ENCODE assay signal across 22 cellular contexts in genomic region chr2:219482674-219483405, GRCh38. TPM values are rescaled to one million over a fixed set of nuclear protein-coding genes. Genes with fewer than 3 reads are reported as not detected.
"Had no signal": no experiment of that assay in that cellular context is flagged by ENCODE, and none has a peak within 500 bp of the region (broad histone marks: within the 10 kb centered on the region; RNA-seq: fewer than 3 reads in every experiment).

No MANE protein-coding gene starts in this region.

- H3K27ac Mint-ChIP-seq: activated CD4-positive, alpha-beta memory T cell treated with anti-CD3 and anti-CD28 coated beads, Interleukin-2, amount 10 ng/mL, durations not matched to agents 7 days and 5 days; activated CD4-positive, alpha-beta T cell treated with anti-CD3 and anti-CD28 coated beads, Interleukin-2, amount 10 ng/mL, durations not matched to agents 24 days and 14 days; activated naive CD8-positive, alpha-beta T cell treated with anti-CD3 and anti-CD28 coated beads, Interleukin-2, amount 50 U/mL, for 24 hours had no signal

- H3K36me3 ChIP-seq: lower lobe of right lung, spleen, tibial nerve had no signal

- H3K27ac ChIP-seq: lower lobe of right lung, spleen, tibial nerve had no signal

- H3K4me1 Mint-ChIP-seq: activated CD4-positive, alpha-beta memory T cell treated with anti-CD3 and anti-CD28 coated beads, Interleukin-2, amount 10 ng/mL, durations not matched to agents 7 days and 5 days; activated CD4-positive, alpha-beta T cell treated with anti-CD3 and anti-CD28 coated beads, Interleukin-2, amount 10 ng/mL, durations not matched to agents 24 days and 14 days; central memory CD8-positive, alpha-beta T cell; neural crest cell had no signal

- DNase-seq: activated CD4-positive, alpha-beta memory T cell treated with anti-CD3 and anti-CD28 coated beads, Interleukin-2, amount 10 ng/mL, durations not matched to agents 7 days and 5 days; activated CD4-positive, alpha-beta T cell treated with anti-CD3 and anti-CD28 coated beads, Interleukin-2, amount 10 ng/mL, durations not matched to agents 24 days and 14 days; activated gamma-delta T cell; activated naive CD4-positive, alpha-beta T cell treated with anti-CD3 and anti-CD28 coated beads, Interleukin-2, amount 50 U/mL, for 16 hours; activated naive CD8-positive, alpha-beta T cell treated with anti-CD3 and anti-CD28 coated beads, Interleukin-2, amount 50 U/mL, for 24 hours; effector memory CD4-positive, alpha-beta T cell; heart left ventricle; lower lobe of right lung; naive thymus-derived CD4-positive, alpha-beta T cell; spleen; stimulated activated CD4-positive, alpha-beta T cell treated with anti-CD3 and anti-CD28 coated beads, Interleukin-4, amount 100 ng/mL, for 1 hour; stimulated activated naive CD4-positive, alpha-beta T cell; substantia nigra had no signal

- ATAC-seq: activated CD4-positive, CD25-positive, alpha-beta regulatory T cell treated with anti-CD3 and anti-CD28 coated beads, Interleukin-2, amount 50 U/mL, for 24 hours; activated naive CD8-positive, alpha-beta T cell treated with anti-CD3 and anti-CD28 coated beads, Interleukin-2, amount 50 U/mL, for 24 hours; heart left ventricle; lower lobe of right lung; naive thymus-derived CD4-positive, alpha-beta T cell had no signal

- H3K4me3 Mint-ChIP-seq: activated CD4-positive, alpha-beta memory T cell treated with anti-CD3 and anti-CD28 coated beads, Interleukin-2, amount 10 ng/mL, durations not matched to agents 7 days and 5 days; activated CD4-positive, alpha-beta T cell treated with anti-CD3 and anti-CD28 coated beads, Interleukin-2, amount 10 ng/mL, durations not matched to agents 24 days and 14 days; activated naive CD8-positive, alpha-beta T cell treated with anti-CD3 and anti-CD28 coated beads, Interleukin-2, amount 50 U/mL, for 24 hours; neural crest cell had no signal

- H3K4me3 ChIP-seq: heart left ventricle, lower lobe of right lung, tibial nerve had no signal

- H3K9me3 Mint-ChIP-seq: activated CD4-positive, alpha-beta memory T cell treated with anti-CD3 and anti-CD28 coated beads, Interleukin-2, amount 10 ng/mL, durations not matched to agents 7 days and 5 days; activated CD4-positive, alpha-beta T cell treated with anti-CD3 and anti-CD28 coated beads, Interleukin-2, amount 10 ng/mL, durations not matched to agents 24 days and 14 days; activated naive CD8-positive, alpha-beta T cell treated with anti-CD3 and anti-CD28 coated beads, Interleukin-2, amount 50 U/mL, for 24 hours; central memory CD8-positive, alpha-beta T cell; naive thymus-derived CD4-positive, alpha-beta T cell; neural crest cell had no signal

- H3K9me3 ChIP-seq: heart left ventricle, lower lobe of right lung, spleen, tibial nerve had no signal

RNA-seq across cellular contexts. Expression of gene ASIC4, which starts 31.4 kb away (rescaled TPM):
- total RNA-seq: activated CD4-positive, alpha-beta T cell treated with anti-CD3 and anti-CD28 coated beads, Interleukin-2, amount 10 ng/mL, durations not matched to agents 24 days and 14 days; dermis microvascular lymphatic vessel endothelial cell; mesenteric fat pad; mucosa of gallbladder; osteoblast had no signal
- polyA plus RNA-seq: keratinocyte; naive thymus-derived CD4-positive, alpha-beta T cell had no signal
